9 cellular contexts compared by ENCODE assay signal in the genomic region with DNA sequence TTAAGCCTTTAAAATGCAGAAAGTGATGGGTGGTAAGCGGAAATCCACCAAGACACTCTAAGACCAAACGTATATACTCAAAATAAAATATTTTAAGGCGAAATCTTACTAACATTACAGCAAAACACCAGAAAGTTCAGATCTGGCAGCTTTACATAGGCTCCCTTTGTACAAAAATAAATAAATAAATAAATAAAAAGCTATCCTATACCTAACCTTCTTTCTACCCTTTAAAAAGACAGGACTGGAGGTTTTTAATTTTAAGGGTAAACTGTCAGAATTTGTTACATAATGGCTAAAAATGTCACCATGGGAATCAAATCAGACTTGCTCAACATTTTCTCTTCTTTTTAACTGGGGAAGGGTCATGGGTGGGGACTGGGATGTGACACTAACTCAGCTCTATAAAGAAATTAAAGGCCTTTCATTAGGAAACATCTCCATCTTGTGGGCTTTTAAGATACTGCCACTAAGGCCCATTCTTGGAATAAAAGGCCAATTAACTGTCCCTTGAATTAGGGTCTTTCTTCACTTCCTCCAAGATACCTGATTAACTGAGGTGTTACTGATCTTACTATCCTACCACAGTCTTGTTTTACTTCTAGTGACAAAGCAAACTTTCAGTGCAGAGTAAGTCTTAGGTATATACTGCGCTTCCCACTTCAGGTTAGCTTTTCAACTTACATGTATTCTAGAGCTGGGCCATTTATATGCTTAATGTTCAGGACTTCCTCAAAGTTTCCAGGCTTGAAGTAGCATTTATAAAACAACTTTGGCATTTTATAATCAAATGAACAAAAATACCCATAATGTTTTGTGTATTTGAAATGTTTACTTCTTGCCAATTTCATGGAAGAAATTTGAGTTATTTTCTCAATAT. TPM values are rescaled to one million over a fixed set of nuclear protein-coding genes. Genes with fewer than 3 reads are reported as not detected.
A peak's percentile ranks its signal among the peaks of the same experiment; 100 is the strongest.
DNase-seq lines count a peak whose midpoint lies in the region; ATAC-seq lines count a peak whose summit lies in the region.
"Had no signal": no experiment of that assay in that cellular context is flagged by ENCODE, and none has a peak within 500 bp of the region (broad histone marks: within the 10 kb centered on the region; RNA-seq: fewer than 3 reads in every experiment).

No MANE protein-coding gene starts in this region.

- no peaks in the 10 kb centered on the region for H3K9me3 Mint-ChIP-seq in activated naive CD8-positive, alpha-beta T cell treated with anti-CD3 and anti-CD28 coated beads, Interleukin-2, amount 50 U/mL, for 24 hours
- no peaks in the 10 kb centered on the region for H3K9me3 Mint-ChIP-seq in stimulated activated naive B cell treated with anti-CD40 and anti-IgM and Interleukin-4, amounts not matched to agents 10 μg/mL and 1 μg/mL and 100 μg/mL, for 72 hours
- H3K9me3 Mint-ChIP-seq in stimulated activated memory B cell treated with anti-CD40 and anti-IgM and Interleukin-4, amounts not matched to agents 10 μg/mL and 1 μg/mL and 100 μg/mL, for 72 hours: no peaks in the 10 kb centered on the region

- H3K27ac ChIP-seq in right cardiac atrium (ENCODE audit: low read length): no peak overlapping the region

- peaks cover 6% of the 10 kb centered on the region for H3K4me1 ChIP-seq in right cardiac atrium (ENCODE audit: control insufficient read depth, insufficient read depth, low read length)

- no peak overlapping the region for H3K4me3 Mint-ChIP-seq in activated naive CD8-positive, alpha-beta T cell treated with anti-CD3 and anti-CD28 coated beads, Interleukin-2, amount 50 U/mL, for 24 hours
- peak overlapping the region in 1 of 2 donors; percentile 33 for H3K4me3 Mint-ChIP-seq in stimulated activated naive B cell treated with anti-CD40 and anti-IgM and Interleukin-4, amounts not matched to agents 10 μg/mL and 1 μg/mL and 100 μg/mL, for 72 hours
- no peak overlapping the region for H3K4me3 Mint-ChIP-seq in stimulated activated memory B cell treated with anti-CD40 and anti-IgM and Interleukin-4, amounts not matched to agents 10 μg/mL and 1 μg/mL and 100 μg/mL, for 72 hours

- H3K4me1 Mint-ChIP-seq in activated naive CD8-positive, alpha-beta T cell treated with anti-CD3 and anti-CD28 coated beads, Interleukin-2, amount 50 U/mL, for 24 hours: peaks cover 92% of the 10 kb centered on the region
- peaks cover 31 to 72% of the 10 kb centered on the region in 2 donors for H3K4me1 Mint-ChIP-seq in stimulated activated naive B cell treated with anti-CD40 and anti-IgM and Interleukin-4, amounts not matched to agents 10 μg/mL and 1 μg/mL and 100 μg/mL, for 72 hours
- H3K4me1 Mint-ChIP-seq in stimulated activated memory B cell treated with anti-CD40 and anti-IgM and Interleukin-4, amounts not matched to agents 10 μg/mL and 1 μg/mL and 100 μg/mL, for 72 hours: peaks cover 70% of the 10 kb centered on the region

- no peak overlapping the region for H3K4me3 ChIP-seq in right cardiac atrium (ENCODE audit: low read length)
- H3K4me3 ChIP-seq: BLaER1 treated with 17β-estradiol and CSF1 and Interleukin-3, amounts not matched to agents 10 nM and 100 nM had no signal

- no peaks in the 10 kb centered on the region for H3K27me3 Mint-ChIP-seq in activated naive CD8-positive, alpha-beta T cell treated with anti-CD3 and anti-CD28 coated beads, Interleukin-2, amount 50 U/mL, for 24 hours
- no peaks in the 10 kb centered on the region for H3K27me3 Mint-ChIP-seq in stimulated activated naive B cell treated with anti-CD40 and anti-IgM and Interleukin-4, amounts not matched to agents 10 μg/mL and 1 μg/mL and 100 μg/mL, for 72 hours
- no peaks in the 10 kb centered on the region for H3K27me3 Mint-ChIP-seq in stimulated activated memory B cell treated with anti-CD40 and anti-IgM and Interleukin-4, amounts not matched to agents 10 μg/mL and 1 μg/mL and 100 μg/mL, for 72 hours

- H3K27me3 ChIP-seq in right cardiac atrium (ENCODE audit: control insufficient read depth, insufficient read depth): no peaks in the 10 kb centered on the region
- H3K27me3 ChIP-seq: BLaER1 treated with 17β-estradiol and CSF1 and Interleukin-3, amounts not matched to agents 10 nM and 100 nM had no signal

- intact Hi-C loops in right cardiac atrium (cut with DNase I): loop anchor here in 1 of 4 donors (10.0 kb wide), 1 partner anchor 534 kb away; a partner anchor contains a TSS

- no peaks in the 10 kb centered on the region for H3K9me3 ChIP-seq in right cardiac atrium (ENCODE audit: control insufficient read depth, low read length)
- H3K9me3 ChIP-seq: BLaER1 treated with 17β-estradiol and CSF1 and Interleukin-3, amounts not matched to agents 10 nM and 100 nM had no signal

- peaks cover 69% of the 10 kb centered on the region for H3K36me3 Mint-ChIP-seq in activated naive CD8-positive, alpha-beta T cell treated with anti-CD3 and anti-CD28 coated beads, Interleukin-2, amount 50 U/mL, for 24 hours (ENCODE audit: low read depth)
- peaks cover 26 to 50% of the 10 kb centered on the region in 2 donors for H3K36me3 Mint-ChIP-seq in stimulated activated naive B cell treated with anti-CD40 and anti-IgM and Interleukin-4, amounts not matched to agents 10 μg/mL and 1 μg/mL and 100 μg/mL, for 72 hours
- H3K36me3 Mint-ChIP-seq in stimulated activated memory B cell treated with anti-CD40 and anti-IgM and Interleukin-4, amounts not matched to agents 10 μg/mL and 1 μg/mL and 100 μg/mL, for 72 hours: peaks cover 36% of the 10 kb centered on the region

- peak; percentile 51 for ATAC-seq in activated naive CD8-positive, alpha-beta T cell treated with anti-CD3 and anti-CD28 coated beads, Interleukin-2, amount 50 U/mL, for 24 hours
- ATAC-seq in right cardiac atrium (peak; percentile 60 to 63), HG02981 (IDR thresholded peaks at IDR 0.05; ENCODE audit: unreplicated experiment) (no peak)
- ATAC-seq in stimulated activated naive B cell treated with anti-CD40 and anti-IgM and Interleukin-4, amounts not matched to agents 10 μg/mL and 1 μg/mL and 100 μg/mL, for 72 hours (replicated peaks): peak; percentile 60 to 64
- no peak for ATAC-seq in stimulated activated memory B cell treated with anti-CD40 and anti-IgM and Interleukin-4, amounts not matched to agents 10 μg/mL and 1 μg/mL and 100 μg/mL, for 72 hours

- DNase-seq in NCI-H1417 (lab: John Stamatoyannopoulos, UW) (peak; percentile 11 to 61 (median 25)), NCI-H1417 treated with DMSO at 0.1 percent for 48 hours (lab: John Stamatoyannopoulos, UW) (no peak), Kasumi-1 (lab: John Stamatoyannopoulos, UW) (peak; percentile 55 to 74), right cardiac atrium (no peak)
- DNase-seq in activated naive CD8-positive, alpha-beta T cell treated with anti-CD3 and anti-CD28 coated beads, Interleukin-2, amount 50 U/mL, for 24 hours: no peak
- no peak for DNase-seq in stimulated activated naive B cell treated with anti-CD40 and anti-IgM and Interleukin-4, amounts not matched to agents 10 μg/mL and 1 μg/mL and 100 μg/mL, for 72 hours

- H3K27ac Mint-ChIP-seq in activated naive CD8-positive, alpha-beta T cell treated with anti-CD3 and anti-CD28 coated beads, Interleukin-2, amount 50 U/mL, for 24 hours: peak overlapping the region; percentile 52
- H3K27ac Mint-ChIP-seq in stimulated activated naive B cell treated with anti-CD40 and anti-IgM and Interleukin-4, amounts not matched to agents 10 μg/mL and 1 μg/mL and 100 μg/mL, for 72 hours: no peak overlapping the region
- H3K27ac Mint-ChIP-seq in stimulated activated memory B cell treated with anti-CD40 and anti-IgM and Interleukin-4, amounts not matched to agents 10 μg/mL and 1 μg/mL and 100 μg/mL, for 72 hours: no peak overlapping the region

- WGBS in right cardiac atrium: 89% methylated on average over 4 of the region's 4 CpGs

RNA-seq across cellular contexts. Expression of a gene that starts 13.3 kb away (rescaled TPM):
- 100 to 1,000 TPM; 128 to 141 (median 135) TPM for total RNA-seq in right cardiac atrium
- polyA plus RNA-seq in right cardiac atrium: 141 TPM

Comparison
In these comparisons a context has a peak if more than half of its experiments do, and no peak if none do; other contexts are left out.
1. DNase-seq: peak in NCI-H1417 (3 of 3) and Kasumi-1 (2 of 2); none in NCI-H1417 treated with DMSO at 0.1 percent for 48 hours (single experiment), activated naive CD8-positive, alpha-beta T cell treated with anti-CD3 and anti-CD28 coated beads, Interleukin-2, amount 50 U/mL, for 24 hours (single experiment), right cardiac atrium (0 of 3) and stimulated activated naive B cell treated with anti-CD40 and anti-IgM and Interleukin-4, amounts not matched to agents 10 μg/mL and 1 μg/mL and 100 μg/mL, for 72 hours (single experiment).
2. ATAC-seq: peak in activated naive CD8-positive, alpha-beta T cell treated with anti-CD3 and anti-CD28 coated beads, Interleukin-2, amount 50 U/mL, for 24 hours (single experiment), right cardiac atrium (2 of 2) and stimulated activated naive B cell treated with anti-CD40 and anti-IgM and Interleukin-4, amounts not matched to agents 10 μg/mL and 1 μg/mL and 100 μg/mL, for 72 hours (2 of 2); none in stimulated activated memory B cell treated with anti-CD40 and anti-IgM and Interleukin-4, amounts not matched to agents 10 μg/mL and 1 μg/mL and 100 μg/mL, for 72 hours (single experiment) and HG02981 (single experiment).